Comparison of ENCODE assay signal across 24 cellular contexts in the genomic region with DNA sequence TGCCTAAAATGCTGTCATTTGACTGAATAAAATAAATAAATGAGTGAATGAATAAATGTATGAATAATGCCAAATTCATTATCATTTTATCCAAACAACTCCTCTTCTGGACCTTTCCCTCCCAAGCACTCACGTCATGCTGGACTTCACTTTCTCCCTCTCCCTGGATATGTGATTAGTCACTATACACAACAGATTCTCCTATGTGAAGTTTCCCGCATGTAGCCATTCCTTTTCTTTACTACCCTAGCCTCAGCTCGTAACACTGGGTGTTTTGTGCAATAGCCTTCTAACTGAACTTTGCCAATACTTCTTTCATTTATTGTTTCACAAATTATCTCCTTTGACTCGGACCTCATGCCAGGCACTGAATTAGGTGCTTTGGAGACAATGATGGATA.
"Had no signal": no experiment of that assay in that cellular context is flagged by ENCODE, and none has a peak within 500 bp of the region (broad histone marks: within the 10 kb centered on the region; RNA-seq: fewer than 3 reads in every experiment).

No MANE protein-coding gene starts in this region.

- H2AFZ ChIP-seq: hepatocyte, parathyroid adenoma had no signal

- H3K79me2 ChIP-seq: hepatocyte, parathyroid adenoma had no signal

- H3K4me3 ChIP-seq: coronary artery, gastroesophageal sphincter, hepatocyte, psoas muscle, sigmoid colon, tibial nerve had no signal

- H3K27ac ChIP-seq: coronary artery, gastroesophageal sphincter, hepatocyte, parathyroid adenoma, psoas muscle, sigmoid colon, tibial nerve, VCaP had no signal

- FAIRE-seq: bronchial epithelial cell, keratinocyte, small intestine, TTC549 had no signal

- H3K9ac ChIP-seq: parathyroid adenoma had no signal

- DNase-seq: activated CD4-positive, alpha-beta T cell treated with anti-CD3 and anti-CD28 coated beads for 48 hours; activated CD8-positive, alpha-beta T cell treated with anti-CD3 and anti-CD28 coated beads for 36 hours; activated naive CD8-positive, alpha-beta T cell treated with anti-CD3 and anti-CD28 coated beads, Interleukin-2, amount 50 U/mL, for 24 hours; activated T-cell treated with anti-CD3 and anti-CD28 coated beads, Interleukin-2, amount 50 U/mL, for 48 hours; left cardiac atrium; left ventricle myocardium superior; psoas muscle; sigmoid colon; small intestine; stimulated activated CD4-positive, alpha-beta T cell treated with anti-CD3 and anti-CD28 coated beads, Interleukin-4, amount 100 ng/mL, for 4 hours; stimulated activated CD8-positive, alpha-beta memory T cell treated with anti-CD3 and anti-CD28 coated beads, Interleukin-4, amount 100 ng/mL, for 48 hours; stimulated activated naive CD4-positive, alpha-beta T cell; SW 1271; T-helper 9 cell had no signal

- H3K27me3 ChIP-seq: gastroesophageal sphincter, hepatocyte, sigmoid colon, tibial nerve had no signal

- H3K36me3 ChIP-seq: gastroesophageal sphincter, sigmoid colon, tibial nerve had no signal

- H3K4me1 ChIP-seq: parathyroid adenoma, psoas muscle, sigmoid colon had no signal

- ATAC-seq: esophagus mucosa, gastroesophageal sphincter, left ventricle myocardium superior, psoas muscle had no signal

- H3K4me2 ChIP-seq: hepatocyte had no signal
